In genomic region chr16:56356276-56357241, GRCh38 we compare ENCODE assay signal across 1 cellular context.
TF ChIP-seq lines count a peak whose summit lies in the region.

No MANE protein-coding gene starts in this region.

TF ChIP-seq in K562, 482 proteins besides CTCF, POLR2A, EP300 and RAD21 (continued from another document and continues in another):
- TF ChIP-seq ZMIZ1 (IDR thresholded peaks at IDR 0.05; ENCODE audit: low read depth in 2 of 2, low read length in 2 of 2) = no peak
- TF ChIP-seq SLC30A9 (CRISPR knock-in tag; IDR thresholded peaks at IDR 0.05) = no peak
- TF ChIP-seq NR2C1 (IDR thresholded peaks at IDR 0.05) = no peak; the same call in 1 of the 2 replicates
- TF ChIP-seq NR2C1 (tag; IDR thresholded peaks at IDR 0.05) = no peak
- no peak; the same call in 1 of the 2 replicates for TF ChIP-seq ZBTB7A (IDR thresholded peaks at IDR 0.05; ENCODE audit: borderline replicate concordance, control insufficient read depth, low read depth, low read length)
- no peak for TF ChIP-seq ZFP1 (CRISPR knock-in tag; IDR thresholded peaks at IDR 0.05)
- TF ChIP-seq USF1 (CRISPR knock-in tag; IDR thresholded peaks at IDR 0.05) = no peak
- no peak for TF ChIP-seq TEAD1 (CRISPR knock-in tag; IDR thresholded peaks at IDR 0.05)
- TF ChIP-seq MLLT1 (IDR thresholded peaks at IDR 0.05) = 0 out of 4 replicates have a peak, but pooled peaks of 1 of the 2 experiments have one; percentile 14
- TF ChIP-seq E2F3 (CRISPR knock-in tag; IDR thresholded peaks at IDR 0.05) = 0 out of 2 replicates have a peak, but pooled peaks have one; percentile 10
- no peak for TF ChIP-seq CBX8 (IDR thresholded peaks at IDR 0.05; ENCODE audit: borderline replicate concordance, extremely low read depth, low read depth, low read length, poor library complexity, severe bottlenecking)
- TF ChIP-seq ZFP30 (CRISPR knock-in tag; IDR thresholded peaks at IDR 0.05; ENCODE audit: borderline replicate concordance) = no peak
- no peak for TF ChIP-seq ILF3 (IDR thresholded peaks at IDR 0.05; ENCODE audit: borderline replicate concordance)
- peak; percentile 47 for TF ChIP-seq CCNT2 (IDR thresholded peaks at IDR 0.05; ENCODE audit: borderline replicate concordance, extremely low read depth, insufficient read length, low read depth, low read length)
- no peak for TF ChIP-seq RBM22 (IDR thresholded peaks at IDR 0.05; ENCODE audit: low read depth, low read length, poor library complexity, severe bottlenecking)
- no peak for TF ChIP-seq GATAD2B (IDR thresholded peaks at IDR 0.05; ENCODE audit: borderline replicate concordance)
- 0 out of 2 replicates have a peak, but pooled peaks have one; percentile 39 for TF ChIP-seq ZNF512 (tag; IDR thresholded peaks at IDR 0.05)
- TF ChIP-seq MYC (IDR thresholded peaks at IDR 0.05; ENCODE audit: low read depth, low read length) = peak; percentile 42; the same call in 1 of the 2 replicates
- TF ChIP-seq MYC (CRISPR knock-in tag; IDR thresholded peaks at IDR 0.05; ENCODE audit: borderline replicate concordance, low read depth) = no peak
- no peak for TF ChIP-seq PRMT5 (CRISPR knock-in tag; IDR thresholded peaks at IDR 0.05)
- TF ChIP-seq WHSC1 (IDR thresholded peaks at IDR 0.05; ENCODE audit: low read length) = no peak
- no peak for TF ChIP-seq SETDB1 (IDR thresholded peaks at IDR 0.05; ENCODE audit: low read length)
- no peak for TF ChIP-seq HDGF (IDR thresholded peaks at IDR 0.05)
- peak; percentile 70 for TF ChIP-seq ZFX (CRISPR knock-in tag; IDR thresholded peaks at IDR 0.05)
- peak; percentile 74; the same call in 1 of the 2 replicates for TF ChIP-seq TFAP4 (CRISPR knock-in tag; IDR thresholded peaks at IDR 0.05; ENCODE audit: borderline replicate concordance)
- TF ChIP-seq CBX5 (IDR thresholded peaks at IDR 0.05; ENCODE audit: borderline replicate concordance, low read depth) = no peak
- TF ChIP-seq MNT (conservative IDR thresholded peaks at IDR 0.05) = 0 out of 4 replicates have a peak, but pooled peaks of 1 of the 2 experiments have one; percentile 42
- no peak for TF ChIP-seq HMGXB4 (CRISPR knock-in tag; IDR thresholded peaks at IDR 0.05)
- no peak for TF ChIP-seq ZBTB8A (IDR thresholded peaks at IDR 0.05; ENCODE audit: partially characterized antibody)
- TF ChIP-seq THAP12 (CRISPR knock-in tag; IDR thresholded peaks at IDR 0.05) = no peak
- no peak for TF ChIP-seq DNMT1 (IDR thresholded peaks at IDR 0.05)
- TF ChIP-seq YY1 (IDR thresholded peaks at IDR 0.05; ENCODE audit: borderline replicate concordance in 1 of 3, control insufficient read depth in 1 of 3, extremely low read depth in 1 of 3, insufficient read depth in 3 of 3, insufficient read length in 1 of 3, insufficient replicate concordance in 2 of 3, low read depth in 1 of 3, low read length in 2 of 3) = peak in 1 of 3 experiments; percentile 56
- no peak for TF ChIP-seq ZNF124 (CRISPR knock-in tag; IDR thresholded peaks at IDR 0.05)
- peak; percentile 9; the same call in 1 of the 2 replicates for TF ChIP-seq PKNOX1 (IDR thresholded peaks at IDR 0.05)
- TF ChIP-seq BCL6 (CRISPR knock-in tag; IDR thresholded peaks at IDR 0.05) = no peak
- TF ChIP-seq NFXL1 (CRISPR knock-in tag; IDR thresholded peaks at IDR 0.05) = no peak
- no peak for TF ChIP-seq XRCC4 (IDR thresholded peaks at IDR 0.05; ENCODE audit: extremely low read depth, insufficient read depth, insufficient read length)
- TF ChIP-seq BCOR (IDR thresholded peaks at IDR 0.05) = no peak
- TF ChIP-seq DPF2 (IDR thresholded peaks at IDR 0.05) = peak; percentile 67
- 0 out of 4 replicates have a peak, but pooled peaks of 1 of the 2 experiments have one; percentile 17 for TF ChIP-seq ARNT (IDR thresholded peaks at IDR 0.05)
- TF ChIP-seq ZNF717 (CRISPR knock-in tag; IDR thresholded peaks at IDR 0.05) = no peak
- no peak for TF ChIP-seq CBFB (CRISPR knock-in tag; IDR thresholded peaks at IDR 0.05)
- TF ChIP-seq ZNF507 (tag; conservative IDR thresholded peaks at IDR 0.05) = no peak
- no peak for TF ChIP-seq CC2D1A (IDR thresholded peaks at IDR 0.05)
- TF ChIP-seq MAFK (IDR thresholded peaks at IDR 0.05; ENCODE audit: low read length) = no peak
- TF ChIP-seq CBX3 (IDR thresholded peaks at IDR 0.05; ENCODE audit: borderline replicate concordance in 1 of 2, low read length in 2 of 2) = 0 out of 3 replicates have a peak, but pooled peaks of 1 of the 2 experiments have one; percentile 6
- no peak for TF ChIP-seq NFATC3 (IDR thresholded peaks at IDR 0.05)
